Comparison of ENCODE assay signal across 1 cellular context in genomic region chr10:110619514-110619913, GRCh38.
TF ChIP-seq lines count a peak whose summit lies in the region.

No MANE protein-coding gene starts in this region.

TF ChIP-seq in GM23338, 12 proteins besides CTCF, POLR2A, EP300 and RAD21 (continued from another document):
- TF ChIP-seq ZNF462 (CRISPR knock-in tag; IDR thresholded peaks at IDR 0.05) (no peak), EZH2phosphoT487 (IDR thresholded peaks at IDR 0.05; ENCODE audit: unreplicated experiment) (no peak), EZH2 (IDR thresholded peaks at IDR 0.05; ENCODE audit: low read depth, unreplicated experiment) (no peak)
